In the genomic region with DNA sequence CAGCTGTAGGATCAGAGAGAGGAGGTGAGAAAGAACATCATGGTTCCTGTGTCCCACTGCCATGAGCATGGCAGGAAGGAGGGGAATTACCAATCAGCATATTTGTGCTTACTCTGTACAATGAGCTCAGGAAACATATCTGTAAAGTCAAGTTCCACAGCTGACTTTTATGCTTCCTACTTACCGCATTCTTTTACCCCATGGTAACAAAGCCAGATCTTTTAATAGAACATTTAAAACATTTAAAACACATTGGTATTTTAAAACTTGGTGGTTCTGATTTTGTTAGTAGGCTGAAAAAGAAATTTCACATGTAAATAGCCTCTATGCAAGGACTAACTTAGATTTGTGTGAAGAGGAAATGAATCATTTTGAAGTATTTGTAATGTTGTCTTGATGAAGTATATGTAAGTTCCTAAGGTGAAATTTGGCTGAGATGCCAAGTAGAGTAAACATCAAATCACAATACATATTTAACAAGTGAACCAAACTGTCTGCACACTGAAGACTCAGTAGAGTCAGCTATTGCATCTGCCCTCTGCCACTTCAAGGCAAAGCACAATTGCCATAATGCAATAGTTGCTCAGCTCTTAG, we compare ENCODE assay signal across 10 cellular contexts.
A peak's percentile ranks its signal among the peaks of the same experiment; 100 is the strongest.
DNase-seq lines count a peak whose midpoint lies in the region; ATAC-seq, FAIRE-seq and TF ChIP-seq lines count a peak whose summit lies in the region.
"Had no signal": no experiment of that assay in that cellular context is flagged by ENCODE, and none has a peak within 500 bp of the region (broad histone marks: within the 10 kb centered on the region; RNA-seq: fewer than 3 reads in every experiment).

No MANE protein-coding gene starts in this region.

- no peak overlapping the region for H3K27ac ChIP-seq in mesenchymal stem cell (ENCODE audit: low read length, poor library complexity, severe bottlenecking)

- no peaks in the 10 kb centered on the region for H3K36me3 ChIP-seq in mesenchymal stem cell (ENCODE audit: control insufficient read depth in 1 of 2, insufficient read depth in 2 of 2, low read depth in 1 of 2, low read length in 2 of 2)

- H3K9me3 ChIP-seq in mesenchymal stem cell (ENCODE audit: control insufficient read depth, low read length), result no peaks in the 10 kb centered on the region

- ATAC-seq in HG03108 (IDR thresholded peaks at IDR 0.05; ENCODE audit: unreplicated experiment) (peak; percentile 29), HG03521 (IDR thresholded peaks at IDR 0.05; ENCODE audit: unreplicated experiment) (no peak), HG03571 (IDR thresholded peaks at IDR 0.05; ENCODE audit: unreplicated experiment) (no peak)
- peak; percentile 78 for ATAC-seq in activated T-helper 17 cell treated with anti-CD3 and anti-CD28 coated beads, Interleukin-2, amount 50 U/mL, for 72 hours (replicated peaks)

- no peaks in the 10 kb centered on the region for H3K79me1 ChIP-seq in mesenchymal stem cell (replicated peaks; ENCODE audit: low read length, poor library complexity, severe bottlenecking)

- H2BK12ac ChIP-seq in mesenchymal stem cell (ENCODE audit: low read length in 2 of 2), result no peak overlapping the region

- no peak overlapping the region for H3K14ac ChIP-seq in mesenchymal stem cell (ENCODE audit: low read length in 2 of 2)

- no peak overlapping the region for H4K91ac ChIP-seq in mesenchymal stem cell (ENCODE audit: low read length)

- no peak overlapping the region for H3K4me2 ChIP-seq in mesenchymal stem cell (ENCODE audit: low read length, poor library complexity, severe bottlenecking)

- no peaks in the 10 kb centered on the region for H3K27me3 ChIP-seq in mesenchymal stem cell (ENCODE audit: control insufficient read depth in 1 of 2, insufficient read depth in 1 of 2, low read length in 2 of 2)

- H3K23ac ChIP-seq in mesenchymal stem cell (ENCODE audit: low read length in 2 of 2), result no peak overlapping the region

- H3K18ac ChIP-seq in mesenchymal stem cell (ENCODE audit: low read depth in 1 of 2, low read length in 2 of 2), result no peak overlapping the region

- H3K27ac Mint-ChIP-seq in activated T-helper 17 cell treated with anti-CD3 and anti-CD28 coated beads, Interleukin-2, amount 50 U/mL, for 72 hours, result peak overlapping the region; percentile 93

- H2AFZ ChIP-seq in mesenchymal stem cell (ENCODE audit: low read depth, low read length), result no peak overlapping the region

- no peak overlapping the region for H3K4me3 ChIP-seq in mesenchymal stem cell (ENCODE audit: insufficient read depth in 1 of 2, low read depth in 1 of 2, low read length in 2 of 2)

- TF ChIP-seq POLR2A in GM12892 (IDR thresholded peaks at IDR 0.05; ENCODE audit: low read depth, low read length), result no peak

- no peaks in the 10 kb centered on the region for H3K4me1 ChIP-seq in mesenchymal stem cell (ENCODE audit: control insufficient read depth, insufficient read depth, low read depth, low read length)

- no CpG with 5 or more reads among the region's 1 CpG for WGBS in mesenchymal stem cell

- H4K8ac ChIP-seq in mesenchymal stem cell (ENCODE audit: low read length), result no peak overlapping the region

- H2AK5ac ChIP-seq in mesenchymal stem cell (ENCODE audit: low read length, severe bottlenecking), result no peak overlapping the region

- no peak overlapping the region for H3K4ac ChIP-seq in mesenchymal stem cell (ENCODE audit: low read depth in 1 of 2, low read length in 2 of 2)

- H3K9me3 Mint-ChIP-seq in activated T-helper 17 cell treated with anti-CD3 and anti-CD28 coated beads, Interleukin-2, amount 50 U/mL, for 72 hours, result no peaks in the 10 kb centered on the region

- no peak for DNase-seq in GM12892 (ENCODE audit: insufficient read length)
- DNase-seq in mesenchymal stem cell, result peak; percentile 13
- DNase-seq in stimulated activated CD8-positive, alpha-beta memory T cell treated with anti-CD3 and anti-CD28 coated beads, Interleukin-4, amount 100 ng/mL, for 48 hours, result no peak
- DNase-seq in NCI-H2107 treated with DMSO at 0.1 percent for 48 hours (lab: John Stamatoyannopoulos, UW; ENCODE audit: unreplicated experiment), result no peak
- DNase-seq: NCI-H1417 treated with DMSO at 0.1 percent for 48 hours had no signal

- peak overlapping the region; percentile 62 for H3K4me3 Mint-ChIP-seq in activated T-helper 17 cell treated with anti-CD3 and anti-CD28 coated beads, Interleukin-2, amount 50 U/mL, for 72 hours
- H3K4me3 Mint-ChIP-seq: brain had no signal

- no peak overlapping the region for H2BK15ac ChIP-seq in mesenchymal stem cell (ENCODE audit: low read depth, poor library complexity, severe bottlenecking)

- no peak overlapping the region for H2BK120ac ChIP-seq in mesenchymal stem cell (ENCODE audit: low read depth, low read length)

- no peaks in the 10 kb centered on the region for H3K27me3 Mint-ChIP-seq in activated T-helper 17 cell treated with anti-CD3 and anti-CD28 coated beads, Interleukin-2, amount 50 U/mL, for 72 hours
- H3K27me3 Mint-ChIP-seq: brain had no signal

- no peak overlapping the region for H2BK5ac ChIP-seq in mesenchymal stem cell (ENCODE audit: low read depth, low read length, poor library complexity, severe bottlenecking)

- no peak overlapping the region for H3K9ac ChIP-seq in mesenchymal stem cell (ENCODE audit: low read length)

- peaks cover 55% of the 10 kb centered on the region for H3K36me3 Mint-ChIP-seq in activated T-helper 17 cell treated with anti-CD3 and anti-CD28 coated beads, Interleukin-2, amount 50 U/mL, for 72 hours (ENCODE audit: low read depth)

- FAIRE-seq in GM12892 (lab: Jason Lieb, UNC), result peak; percentile 30

- H3K4me1 Mint-ChIP-seq in activated T-helper 17 cell treated with anti-CD3 and anti-CD28 coated beads, Interleukin-2, amount 50 U/mL, for 72 hours, result peaks cover 15% of the 10 kb centered on the region

Comparison
In these comparisons a context has a peak if more than half of its experiments do, and no peak if none do; other contexts are left out.
1. ATAC-seq: peak in HG03108 (single experiment) and activated T-helper 17 cell treated with anti-CD3 and anti-CD28 coated beads, Interleukin-2, amount 50 U/mL, for 72 hours (single experiment); none in HG03521 (single experiment) and HG03571 (single experiment).